Comparison of ENCODE assay signal across 17 cellular contexts in genomic region chr15:95868450-95868849, GRCh38.
DNase-seq lines count a peak whose midpoint lies in the region; ATAC-seq, FAIRE-seq and TF ChIP-seq lines count a peak whose summit lies in the region.
"Had no signal": no experiment of that assay in that cellular context is flagged by ENCODE, and none has a peak within 500 bp of the region (broad histone marks: within the 10 kb centered on the region; RNA-seq: fewer than 3 reads in every experiment).

No MANE protein-coding gene starts in this region.

- no peak overlapping the region for H3K4me2 ChIP-seq in GM23338
- no peak overlapping the region for H3K4me2 ChIP-seq in Karpas-422 (ENCODE audit: low read depth, low read length, poor library complexity, severe bottlenecking)

- CTCF ChIA-PET in activated CD8-positive, alpha-beta memory T cell treated with anti-CD3 and anti-CD28 coated beads, Interleukin-2, amount 10 ng/mL, durations not matched to agents 7 days and 5 days (lab: Charles Lee) = interaction anchor here (1.0 kb wide), 1 partner anchor 29 kb away, joined by 3 read pairs; no protein-coding TSS in a partner anchor

- H3K4me1 ChIP-seq in GM23338 (ENCODE audit: insufficient read depth) (peaks cover 2% of the 10 kb centered on the region; the same call in 1 of the 2 replicates), Karpas-422 (ENCODE audit: low read length) (no peaks in the 10 kb centered on the region)

- H3K9me3 Mint-ChIP-seq in activated CD8-positive, alpha-beta memory T cell treated with anti-CD3 and anti-CD28 coated beads, Interleukin-2, amount 10 ng/mL, durations not matched to agents 7 days and 5 days (ENCODE audit: low read depth) = no peaks in the 10 kb centered on the region
- H3K9me3 Mint-ChIP-seq in GM23338 = no peaks in the 10 kb centered on the region
- no peaks in the 10 kb centered on the region for H3K9me3 Mint-ChIP-seq in effector memory CD8-positive, alpha-beta T cell

- H3K27ac Mint-ChIP-seq in activated CD8-positive, alpha-beta memory T cell treated with anti-CD3 and anti-CD28 coated beads, Interleukin-2, amount 10 ng/mL, durations not matched to agents 7 days and 5 days = peak overlapping the region; percentile 53
- no peak overlapping the region for H3K27ac Mint-ChIP-seq in GM23338
- H3K27ac Mint-ChIP-seq in effector memory CD8-positive, alpha-beta T cell = peak overlapping the region; percentile 30 to 33

- H3K4me3 ChIP-seq in GM23338 = no peak overlapping the region
- no peak overlapping the region for H3K4me3 ChIP-seq in Karpas-422 (ENCODE audit: low read length)

- H3K27me3 ChIP-seq in GM23338 (ENCODE audit: insufficient read depth) (no peaks in the 10 kb centered on the region), Karpas-422 (ENCODE audit: low read length) (no peaks in the 10 kb centered on the region)

- DNase-seq in activated CD8-positive, alpha-beta memory T cell treated with anti-CD3 and anti-CD28 coated beads, Interleukin-2, amount 10 ng/mL, durations not matched to agents 7 days and 5 days = peak; percentile 60
- no peak for DNase-seq in activated CD8-positive, alpha-beta memory T cell treated with anti-CD3 and anti-CD28 coated beads for 24 hours
- DNase-seq in GM23338 (ENCODE audit: low spot score) = no peak
- peak in 1 of 3 experiments; percentile 10 for DNase-seq in effector memory CD8-positive, alpha-beta T cell
- DNase-seq in renal cortical epithelial cell (ENCODE audit: low read depth) = peak; percentile 73
- no peak for DNase-seq in D721Med (ENCODE audit: insufficient read length, low spot score)
- DNase-seq in Karpas-422 = no peak
- DNase-seq: C1 segment of cervical spinal cord, DMS153, EL, Kasumi-1, NCI-H1105 treated with DMSO at 0.1 percent for 48 hours, NCI-H187 treated with DMSO at 0.1 percent for 48 hours, NCI-H526 treated with DMSO at 0.1 percent for 48 hours, SHP77 had no signal

- H3K27ac ChIP-seq in GM23338 (ENCODE audit: low read depth) (no peak overlapping the region; the same call in 1 of the 2 replicates), Karpas-422 (ENCODE audit: low read length) (no peak overlapping the region)

- no peaks in the 10 kb centered on the region for H3K27me3 Mint-ChIP-seq in activated CD8-positive, alpha-beta memory T cell treated with anti-CD3 and anti-CD28 coated beads, Interleukin-2, amount 10 ng/mL, durations not matched to agents 7 days and 5 days
- H3K27me3 Mint-ChIP-seq in GM23338 (ENCODE audit: insufficient read depth, low read depth, poor library complexity) = peaks cover 1% of the 10 kb centered on the region
- no peaks in the 10 kb centered on the region for H3K27me3 Mint-ChIP-seq in effector memory CD8-positive, alpha-beta T cell

- H3K79me2 ChIP-seq in GM23338 (replicated peaks; ENCODE audit: insufficient read depth) (no peaks in the 10 kb centered on the region), Karpas-422 (ENCODE audit: low read length) (no peaks in the 10 kb centered on the region)

- ATAC-seq in activated CD8-positive, alpha-beta memory T cell treated with anti-CD3 and anti-CD28 coated beads, Interleukin-2, amount 10 ng/mL, durations not matched to agents 7 days and 5 days = peak; percentile 58
- ATAC-seq in GM23338 (no peak), HG02870 (IDR thresholded peaks at IDR 0.05; ENCODE audit: unreplicated experiment) (no peak)
- peak; percentile 45 for ATAC-seq in effector memory CD8-positive, alpha-beta T cell (replicated peaks)

- H3F3A ChIP-seq in GM23338 (replicated peaks; ENCODE audit: low read depth) = no peaks in the 10 kb centered on the region

- H3K4me3 Mint-ChIP-seq in activated CD8-positive, alpha-beta memory T cell treated with anti-CD3 and anti-CD28 coated beads, Interleukin-2, amount 10 ng/mL, durations not matched to agents 7 days and 5 days = no peak overlapping the region
- H3K4me3 Mint-ChIP-seq in GM23338 = no peak overlapping the region
- peak overlapping the region; percentile 58 to 70 for H3K4me3 Mint-ChIP-seq in effector memory CD8-positive, alpha-beta T cell

- H3K9me2 ChIP-seq in GM23338 (ENCODE audit: insufficient read depth) (no peaks in the 10 kb centered on the region), Karpas-422 (replicated peaks; ENCODE audit: insufficient read depth, low read length) (no peaks in the 10 kb centered on the region)

- TF ChIP-seq CTCF in GM23338 (conservative IDR thresholded peaks at IDR 0.05; ENCODE audit: low read depth in 2 of 2) (no peak), D721Med (IDR thresholded peaks at IDR 0.05; ENCODE audit: insufficient read depth, missing control alignments) (no peak)

- H4K20me1 ChIP-seq in GM23338 (replicated peaks; ENCODE audit: insufficient read depth) (no peaks in the 10 kb centered on the region), Karpas-422 (ENCODE audit: insufficient read depth, low read depth, low read length) (no peaks in the 10 kb centered on the region)

- peaks cover 66% of the 10 kb centered on the region for H3K4me1 Mint-ChIP-seq in activated CD8-positive, alpha-beta memory T cell treated with anti-CD3 and anti-CD28 coated beads, Interleukin-2, amount 10 ng/mL, durations not matched to agents 7 days and 5 days
- H3K4me1 Mint-ChIP-seq in GM23338 = no peaks in the 10 kb centered on the region
- peaks cover 28 to 65% of the 10 kb centered on the region in 2 donors for H3K4me1 Mint-ChIP-seq in effector memory CD8-positive, alpha-beta T cell (ENCODE audit: low read depth in 2 of 2)

- no peak for FAIRE-seq in D721Med (lab: Jason Lieb, UNC)
- FAIRE-seq: H1 had no signal

- peaks cover 15% of the 10 kb centered on the region for H3K9me3 ChIP-seq in Karpas-422 (ENCODE audit: low read length)

- H3K36me3 ChIP-seq in GM23338 (ENCODE audit: insufficient read depth) (no peaks in the 10 kb centered on the region), Karpas-422 (ENCODE audit: insufficient read depth, low read length) (no peaks in the 10 kb centered on the region)

- H3K36me3 Mint-ChIP-seq in activated CD8-positive, alpha-beta memory T cell treated with anti-CD3 and anti-CD28 coated beads, Interleukin-2, amount 10 ng/mL, durations not matched to agents 7 days and 5 days = no peaks in the 10 kb centered on the region
- H3K36me3 Mint-ChIP-seq in GM23338 (ENCODE audit: low read depth) = no peaks in the 10 kb centered on the region
- H3K36me3 Mint-ChIP-seq in effector memory CD8-positive, alpha-beta T cell (ENCODE audit: insufficient read depth) = peaks cover 7% of the 10 kb centered on the region

- H2AFZ ChIP-seq in GM23338 = peak overlapping the region; percentile 84; the same call in 1 of the 2 replicates
- no peak overlapping the region for H2AFZ ChIP-seq in Karpas-422 (ENCODE audit: low read length)

- H3K9ac ChIP-seq in Karpas-422 (ENCODE audit: low read length) = no peak overlapping the region

TF ChIP-seq in GM23338, 12 proteins besides CTCF, POLR2A, EP300 and RAD21 (continues in another document):
- TF ChIP-seq REST (IDR thresholded peaks at IDR 0.05; ENCODE audit: unreplicated experiment) = no peak
- TF ChIP-seq ETS1 (IDR thresholded peaks at IDR 0.05) = no peak

Comparison
In these comparisons a context has a peak if more than half of its experiments do, and no peak if none do; other contexts are left out.
1. DNase-seq: peak in activated CD8-positive, alpha-beta memory T cell treated with anti-CD3 and anti-CD28 coated beads, Interleukin-2, amount 10 ng/mL, durations not matched to agents 7 days and 5 days (single experiment) and renal cortical epithelial cell (single experiment); none in activated CD8-positive, alpha-beta memory T cell treated with anti-CD3 and anti-CD28 coated beads for 24 hours (single experiment), GM23338 (single experiment), D721Med (single experiment) and Karpas-422 (single experiment).
2. ATAC-seq: peak in activated CD8-positive, alpha-beta memory T cell treated with anti-CD3 and anti-CD28 coated beads, Interleukin-2, amount 10 ng/mL, durations not matched to agents 7 days and 5 days (single experiment) and effector memory CD8-positive, alpha-beta T cell (single experiment); none in GM23338 (single experiment) and HG02870 (single experiment).
3. H3K4me3 Mint-ChIP-seq: peak in effector memory CD8-positive, alpha-beta T cell (2 of 2); none in activated CD8-positive, alpha-beta memory T cell treated with anti-CD3 and anti-CD28 coated beads, Interleukin-2, amount 10 ng/mL, durations not matched to agents 7 days and 5 days (single experiment) and GM23338 (single experiment).